16 cellular contexts compared by ENCODE assay signal in genomic region chr22:38192475-38192863, GRCh38. TPM values are rescaled to one million over a fixed set of nuclear protein-coding genes. Genes with fewer than 3 reads are reported as not detected.
DNase-seq lines count a peak whose midpoint lies in the region; ATAC-seq and TF ChIP-seq lines count a peak whose summit lies in the region.
"Had no signal": no experiment of that assay in that cellular context is flagged by ENCODE, and none has a peak within 500 bp of the region (broad histone marks: within the 10 kb centered on the region; RNA-seq: fewer than 3 reads in every experiment).

No MANE protein-coding gene starts in this region.

- H3K4me3 Mint-ChIP-seq in Caco-2 (ENCODE audit: unreplicated experiment) = no peak overlapping the region
- no peak overlapping the region for H3K4me3 Mint-ChIP-seq in activated T-helper 17 cell treated with anti-CD3 and anti-CD28 coated beads, Interleukin-2, amount 50 U/mL, for 72 hours

- H3K27ac Mint-ChIP-seq in Caco-2 (ENCODE audit: unreplicated experiment) = peak overlapping the region; percentile 14
- H3K27ac Mint-ChIP-seq in activated T-helper 17 cell treated with anti-CD3 and anti-CD28 coated beads, Interleukin-2, amount 50 U/mL, for 72 hours = peak overlapping the region; percentile 15

- 52 to 64% (median 53%) methylated on average over 3 of the region's 3 CpGs for WGBS in psoas muscle, 3 donors

- no peak overlapping the region for H3K4me3 ChIP-seq in Caco-2 (ENCODE audit: low read depth, low read length)
- H3K4me3 ChIP-seq in psoas muscle = no peak overlapping the region
- no peak overlapping the region for H3K4me3 ChIP-seq in dorsolateral prefrontal cortex

- H3K36me3 Mint-ChIP-seq in Caco-2 (ENCODE audit: insufficient read depth, unreplicated experiment) = peaks cover 6% of the 10 kb centered on the region
- H3K36me3 Mint-ChIP-seq in activated T-helper 17 cell treated with anti-CD3 and anti-CD28 coated beads, Interleukin-2, amount 50 U/mL, for 72 hours (ENCODE audit: low read depth) = no peaks in the 10 kb centered on the region

- H3K27ac ChIP-seq in psoas muscle (peak overlapping the region; percentile 66), dorsolateral prefrontal cortex (no peak overlapping the region)
- H3K27ac ChIP-seq: C4-2B, RWPE1 had no signal

- CTCF ChIA-PET in Caco-2 (lab: Charles Lee) = no interaction called here

- DNase-seq in Caco-2 (no peak), left colon (no peak), psoas muscle (no peak), ureter (ENCODE audit: low spot score) (no peak), left cardiac atrium (no peak), dorsolateral prefrontal cortex (no peak)
- DNase-seq: DMS53; NCI-H1105 treated with DMSO at 0.1 percent for 48 hours; NCI-H187; NCI-H226; NCI-H526 treated with DMSO at 0.1 percent for 48 hours; NK-92 treated with Interleukin-12 subunit alpha and Interleukin-12 subunit beta, amount 100 ng/mL, for 24 hours; OCI-M1 had no signal

- H3K4me1 ChIP-seq in Caco-2 = peaks cover 26% of the 10 kb centered on the region
- H3K4me1 ChIP-seq in psoas muscle = peaks cover 15% of the 10 kb centered on the region

- H3K27me3 Mint-ChIP-seq in Caco-2 (ENCODE audit: insufficient read depth, unreplicated experiment) = no peaks in the 10 kb centered on the region
- H3K27me3 Mint-ChIP-seq in activated T-helper 17 cell treated with anti-CD3 and anti-CD28 coated beads, Interleukin-2, amount 50 U/mL, for 72 hours = no peaks in the 10 kb centered on the region

- no peaks in the 10 kb centered on the region for H3K9me3 Mint-ChIP-seq in Caco-2 (ENCODE audit: unreplicated experiment)
- no peaks in the 10 kb centered on the region for H3K9me3 Mint-ChIP-seq in activated T-helper 17 cell treated with anti-CD3 and anti-CD28 coated beads, Interleukin-2, amount 50 U/mL, for 72 hours

- TF ChIP-seq CTCF in Caco-2 (IDR thresholded peaks at IDR 0.05; ENCODE audit: insufficient read depth in 1 of 2, low read depth in 1 of 2, low read length in 1 of 2, severe bottlenecking in 1 of 2, unreplicated experiment in 1 of 2) = no peak
- no peak for TF ChIP-seq CTCF in psoas muscle (IDR thresholded peaks at IDR 0.05)
- TF ChIP-seq CTCF in dorsolateral prefrontal cortex (IDR thresholded peaks at IDR 0.05 in 54 of 56, conservative IDR thresholded peaks at IDR 0.05 in 2 of 56; ENCODE audit: low read depth in 1 of 56, partially characterized antibody in 56 of 56) = no peak

- H3K9me3 ChIP-seq in Caco-2 (no peaks in the 10 kb centered on the region), psoas muscle (no peaks in the 10 kb centered on the region)

- no peak for ATAC-seq in activated T-helper 17 cell treated with anti-CD3 and anti-CD28 coated beads, Interleukin-2, amount 50 U/mL, for 72 hours (replicated peaks)
- ATAC-seq in left colon (peak; percentile 2), psoas muscle (peak; percentile 33 to 82 (median 64)), left cardiac atrium (no peak)

- H3K4me1 Mint-ChIP-seq in Caco-2 (ENCODE audit: low read depth, unreplicated experiment) = peaks cover 24% of the 10 kb centered on the region
- peaks cover 4% of the 10 kb centered on the region for H3K4me1 Mint-ChIP-seq in activated T-helper 17 cell treated with anti-CD3 and anti-CD28 coated beads, Interleukin-2, amount 50 U/mL, for 72 hours

- H3K27me3 ChIP-seq in Caco-2 (replicated peaks; ENCODE audit: control insufficient read depth, insufficient read depth, low read length) = no peaks in the 10 kb centered on the region
- H3K27me3 ChIP-seq in psoas muscle (ENCODE audit: insufficient read depth in 3 of 3, low read length in 2 of 3) = no peaks in the 10 kb centered on the region
- H3K27me3 ChIP-seq in dorsolateral prefrontal cortex = no peaks in the 10 kb centered on the region

- POLR2A ChIA-PET in Caco-2 (lab: Charles Lee) = interaction anchor here (1.0 kb wide), 1 partner anchor 10 kb away, joined by 3 read pairs; no protein-coding TSS in a partner anchor

- no TSS peak for BruUV-seq in Caco-2 (replicated peaks; lab: Mats Ljungman, UMichigan)

- intact Hi-C loops in Caco-2 (cut with micrococcal nuclease; ENCODE audit: unreplicated experiment) = no loop called here
- intact Hi-C loops in left colon (cut with DNase I, micrococcal nuclease) = no loop called here
- intact Hi-C loops in psoas muscle (cut with DNase I) = no loop called here
- intact Hi-C loops in left cardiac atrium (cut with DNase I) = no loop called here
- intact Hi-C loops in dorsolateral prefrontal cortex (cut with DNase I) = no loop called here

- H3K36me3 ChIP-seq in Caco-2 (ENCODE audit: control insufficient read depth, insufficient read depth, low read length) = no peaks in the 10 kb centered on the region
- H3K36me3 ChIP-seq in psoas muscle (ENCODE audit: insufficient read depth in 1 of 2, low read depth in 1 of 2) = no peaks in the 10 kb centered on the region

RNA-seq across cellular contexts. Expression of gene MAFF, which starts 9.3 kb away (rescaled TPM):
- 6.8 and 9.0 TPM in 2 replicates for total RNA-seq in Caco-2 (2022)
- 10 to 100 TPM; 15.7 to 58.8 TPM for total RNA-seq in activated T-helper 17 cell treated with anti-CD3 and anti-CD28 coated beads, Interleukin-2, amount 50 U/mL, for 72 hours
- 10 to 100 TPM; 18.0 to 22.2 TPM for total RNA-seq in left colon
- total RNA-seq in psoas muscle = 10 to 100 TPM in 3 of 4 donors, 1 to 10 TPM in 1; 5.7 to 63.8 (median 39.5) TPM
- 100 to 1,000 TPM in 1 of 3 donors, 10 to 100 TPM in 2; 23.6 to 118 (median 26.9) TPM for polyA plus RNA-seq in psoas muscle
- 27.0 TPM for total RNA-seq in ureter
- total RNA-seq in left cardiac atrium = 10 to 100 TPM in 1 of 2 donors, 1 to 10 TPM in 1; 9.4 to 27.8 TPM
- 100 to 1,000 TPM in 1 of 120 experiments, 10 to 100 TPM in 67, 1 to 10 TPM in 52; 3.4 to 113 (median 10.9) TPM for total RNA-seq in dorsolateral prefrontal cortex

RNA-seq across cellular contexts. Expression of gene PLA2G6, which starts 10.8 kb away (rescaled TPM):
- total RNA-seq in Caco-2 (2022) (18.7 and 19.2 TPM in 2 replicates), left colon (10 to 100 TPM; 21.2 to 24.9 TPM), psoas muscle (10 to 100 TPM in 2 of 4 donors, 1 to 10 TPM in 2; 8.5 to 17.4 (median 11.4) TPM), ureter (56.4 TPM), left cardiac atrium (10 to 100 TPM; 14.3 to 21.1 TPM), dorsolateral prefrontal cortex (100 to 1,000 TPM in 17 of 120 experiments, 10 to 100 TPM in 103; 45.0 to 160 (median 76.4) TPM)
- 10 to 100 TPM; 36.6 to 90.7 TPM for total RNA-seq in activated T-helper 17 cell treated with anti-CD3 and anti-CD28 coated beads, Interleukin-2, amount 50 U/mL, for 72 hours
- polyA plus RNA-seq in psoas muscle = 1 to 10 TPM; 4.5 to 7.1 (median 7.1) TPM

Comparison
In these comparisons a context has a peak if more than half of its experiments do, and no peak if none do; other contexts are left out.
1. ATAC-seq: peak in left colon (single experiment) and psoas muscle (4 of 4); none in activated T-helper 17 cell treated with anti-CD3 and anti-CD28 coated beads, Interleukin-2, amount 50 U/mL, for 72 hours (single experiment) and left cardiac atrium (0 of 2).